ENCODE assay signal across 9 cellular contexts in the genomic region with DNA sequence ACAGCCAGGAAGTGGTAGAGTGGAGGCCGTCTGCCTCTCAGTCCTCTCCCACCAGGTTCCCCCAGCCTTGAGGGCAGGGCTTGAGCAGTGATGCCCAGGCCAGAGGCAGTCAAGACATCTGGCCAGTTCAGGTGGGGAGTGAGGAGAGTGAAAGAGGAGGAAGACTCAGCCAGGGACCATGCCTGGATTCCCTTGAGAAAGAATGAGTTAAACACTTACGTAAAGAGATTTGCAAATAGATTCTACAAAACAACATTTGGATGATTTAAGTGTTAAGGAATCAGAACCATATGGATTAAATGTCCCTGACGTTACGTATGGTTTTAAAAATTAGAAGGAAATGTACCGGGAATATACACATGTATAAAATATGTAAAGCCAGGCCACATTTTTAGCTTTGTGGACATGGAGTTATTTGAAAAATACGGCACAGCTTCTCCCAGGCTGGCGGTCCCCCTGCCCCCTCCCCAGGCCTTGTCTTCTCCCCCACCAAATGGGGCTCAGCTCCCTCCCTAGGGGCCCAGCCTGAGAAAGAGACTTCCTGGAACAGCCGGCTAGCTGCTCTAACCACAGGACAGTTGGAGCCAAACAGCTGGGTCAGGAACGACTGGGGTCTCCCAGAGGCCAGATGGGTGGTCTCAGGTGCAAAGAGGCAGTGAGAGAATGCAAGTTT.
DNase-seq lines count a peak whose midpoint lies in the region; ATAC-seq and TF ChIP-seq lines count a peak whose summit lies in the region.
"Had no signal": no experiment of that assay in that cellular context is flagged by ENCODE, and none has a peak within 500 bp of the region (broad histone marks: within the 10 kb centered on the region; RNA-seq: fewer than 3 reads in every experiment).

No MANE protein-coding gene starts in this region.

- peaks cover 54% of the 10 kb centered on the region for H3K4me1 Mint-ChIP-seq in brain
- peaks cover 47 to 62% of the 10 kb centered on the region in 2 donors for H3K4me1 Mint-ChIP-seq in natural killer cell treated with Interleukin-12 subunit alpha and Interleukin-12 subunit beta and Interleukin-15 and Interleukin-18, amount 100 ng/mL, for 72 hours (ENCODE audit: low read depth in 2 of 2)

- no peaks in the 10 kb centered on the region for H3K9me2 ChIP-seq in MM.1S (replicated peaks; ENCODE audit: insufficient read depth, low read length)

- DNase-seq in GM12865 (ENCODE audit: low read depth) (no peak), MM.1S (no peak), Right ventricle myocardium inferior (ENCODE audit: missing footprints) (no peak), G401 (ENCODE audit: low spot score) (no peak)
- DNase-seq in natural killer cell treated with Interleukin-12 subunit alpha and Interleukin-12 subunit beta and Interleukin-15 and Interleukin-18, amount 100 ng/mL, for 72 hours (ENCODE audit: low spot score), result no peak
- no peak for DNase-seq in activated CD4-positive, CD25-positive, alpha-beta regulatory T cell treated with anti-CD3 and anti-CD28 coated beads, Interleukin-2, amount 50 U/mL, for 72 hours

- in situ Hi-C loops in G401 (cut with HindIII; ENCODE audit: low sequenced_read_pairs), result no loop called here

- intact Hi-C loops in Right ventricle myocardium inferior (cut with DNase I), result no loop called here

- H3K4me3 Mint-ChIP-seq in brain, result peak overlapping the region in 4 of 5 experiments; percentile 12 to 64 (median 25)
- H3K4me3 Mint-ChIP-seq in natural killer cell treated with Interleukin-12 subunit alpha and Interleukin-12 subunit beta and Interleukin-15 and Interleukin-18, amount 100 ng/mL, for 72 hours, result peak overlapping the region; percentile 75

- H3K4me3 ChIP-seq in GM12865 (ENCODE audit: low read depth, low read length) (peak overlapping the region; percentile 3; the same call in 1 of the 2 replicates), MM.1S (ENCODE audit: low read length) (peak overlapping the region; percentile 19; the same call in 1 of the 2 replicates)

- no peaks in the 10 kb centered on the region for H3K27me3 ChIP-seq in MM.1S (replicated peaks; ENCODE audit: insufficient read depth, low read length)

- H3K36me3 ChIP-seq in MM.1S (replicated peaks; ENCODE audit: insufficient read depth, low read length), result no peaks in the 10 kb centered on the region

- no peaks in the 10 kb centered on the region for H3K79me2 ChIP-seq in MM.1S (ENCODE audit: low read length)

- no peaks in the 10 kb centered on the region for H3K9me3 Mint-ChIP-seq in brain
- no peaks in the 10 kb centered on the region for H3K9me3 Mint-ChIP-seq in natural killer cell treated with Interleukin-12 subunit alpha and Interleukin-12 subunit beta and Interleukin-15 and Interleukin-18, amount 100 ng/mL, for 72 hours

- H3K27me3 Mint-ChIP-seq in brain, result no peaks in the 10 kb centered on the region
- H3K27me3 Mint-ChIP-seq in natural killer cell treated with Interleukin-12 subunit alpha and Interleukin-12 subunit beta and Interleukin-15 and Interleukin-18, amount 100 ng/mL, for 72 hours, result no peaks in the 10 kb centered on the region

- H2AFZ ChIP-seq in MM.1S (ENCODE audit: low read length), result peak overlapping the region; percentile 35

- no peak for ATAC-seq in natural killer cell treated with Interleukin-12 subunit alpha and Interleukin-12 subunit beta and Interleukin-15 and Interleukin-18, amount 100 ng/mL, for 72 hours
- ATAC-seq in GM18519 (IDR thresholded peaks at IDR 0.05; ENCODE audit: low FRiP score, unreplicated experiment) (no peak), Right ventricle myocardium inferior (no peak)
- ATAC-seq: HepG2 had no signal

- H3K9ac ChIP-seq in MM.1S (ENCODE audit: low read length), result peak overlapping the region; percentile 51

- TF ChIP-seq CTCF in GM12865 (IDR thresholded peaks at IDR 0.05; ENCODE audit: insufficient read depth, low read depth, low read length, missing control alignments) (no peak), MM.1S (IDR thresholded peaks at IDR 0.05; ENCODE audit: low read length) (no peak), brain (conservative IDR thresholded peaks at IDR 0.05) (no peak)

- peak overlapping the region; percentile 47 for H3K4me2 ChIP-seq in MM.1S (ENCODE audit: low read depth, low read length)

- H3K9me3 ChIP-seq in MM.1S (replicated peaks; ENCODE audit: insufficient read depth, low read length), result no peaks in the 10 kb centered on the region

- peaks cover 39% of the 10 kb centered on the region for H3K4me1 ChIP-seq in MM.1S (ENCODE audit: low read length)

- H3K27ac ChIP-seq in MM.1S (ENCODE audit: low read length), result peak overlapping the region; percentile 77

- peaks cover 12% of the 10 kb centered on the region for H3F3A ChIP-seq in MM.1S (ENCODE audit: insufficient read depth, low read length)

- H3K36me3 Mint-ChIP-seq in brain, result no peaks in the 10 kb centered on the region
- no peaks in the 10 kb centered on the region for H3K36me3 Mint-ChIP-seq in natural killer cell treated with Interleukin-12 subunit alpha and Interleukin-12 subunit beta and Interleukin-15 and Interleukin-18, amount 100 ng/mL, for 72 hours

- peak overlapping the region; percentile 47 to 97 (median 68) for H3K27ac Mint-ChIP-seq in brain
- H3K27ac Mint-ChIP-seq in natural killer cell treated with Interleukin-12 subunit alpha and Interleukin-12 subunit beta and Interleukin-15 and Interleukin-18, amount 100 ng/mL, for 72 hours, result peak overlapping the region; percentile 23 to 86

- H4K20me1 ChIP-seq in MM.1S (ENCODE audit: insufficient read depth, low read length), result no peaks in the 10 kb centered on the region
